In the genomic region with DNA sequence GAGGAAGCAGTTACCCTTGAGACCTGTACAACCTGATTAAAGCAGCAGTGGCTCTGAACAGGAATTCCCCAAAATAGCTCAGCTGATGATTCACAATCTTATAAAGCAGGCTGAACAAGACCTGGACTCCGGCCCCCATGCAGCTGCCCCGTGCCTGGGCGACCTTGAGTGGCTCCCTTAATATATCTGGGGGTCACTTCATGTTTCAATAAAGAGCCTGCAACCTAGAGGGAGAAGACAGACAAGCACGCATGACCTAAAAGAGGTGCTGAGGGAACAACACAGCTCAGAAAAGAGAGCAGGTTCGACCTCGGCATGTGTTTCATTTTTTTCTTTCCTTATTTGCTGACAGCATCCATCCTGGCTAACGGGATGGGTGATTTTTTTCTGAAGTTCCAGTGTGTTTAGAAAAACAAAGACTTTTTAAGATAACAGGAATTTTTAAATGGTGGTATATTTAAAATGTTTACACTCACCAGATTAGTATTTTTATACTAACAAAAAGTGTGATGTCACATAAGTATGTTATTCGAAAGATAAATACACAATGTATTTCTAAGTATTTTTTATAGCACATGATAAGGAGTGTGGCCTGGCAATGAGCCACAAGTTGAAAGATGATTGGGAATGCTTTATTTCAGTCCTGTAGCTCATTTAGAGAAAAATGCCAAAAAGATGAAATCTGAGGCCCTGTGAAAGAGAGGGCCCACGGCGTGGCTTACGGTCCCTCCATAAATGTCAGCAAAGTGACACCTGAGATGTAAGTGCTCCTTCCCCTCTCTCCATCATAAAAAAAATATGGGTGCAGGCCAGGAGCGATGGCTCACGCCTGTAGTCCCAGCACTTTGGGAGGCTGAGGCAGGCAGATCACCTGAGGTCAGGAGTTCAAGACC, we compare ENCODE assay signal across 10 cellular contexts.
DNase-seq lines count a peak whose midpoint lies in the region; ATAC-seq and TF ChIP-seq lines count a peak whose summit lies in the region.
"Had no signal": no experiment of that assay in that cellular context is flagged by ENCODE, and none has a peak within 500 bp of the region (broad histone marks: within the 10 kb centered on the region; RNA-seq: fewer than 3 reads in every experiment).

No MANE protein-coding gene starts in this region.

- no peaks in the 10 kb centered on the region for H3K36me3 ChIP-seq in tibial artery

- no peaks in the 10 kb centered on the region for H3K27me3 ChIP-seq in right cardiac atrium (ENCODE audit: control insufficient read depth, insufficient read depth)
- H3K27me3 ChIP-seq in tibial artery: peaks cover 0 to 3% of the 10 kb centered on the region in 2 donors

- peak; percentile 42 for DNase-seq in DMS53 (lab: John Stamatoyannopoulos, UW)
- DNase-seq in DMS53 treated with DMSO at 0.1 percent for 48 hours (lab: John Stamatoyannopoulos, UW; ENCODE audit: unreplicated experiment): no peak
- DNase-seq in amniotic stem cell (lab: John Stamatoyannopoulos, UW): peak; percentile 47
- DNase-seq in right cardiac atrium: peak in 1 of 3 donors; percentile 51
- peak in 1 of 2 donors; percentile 57 for DNase-seq in tibial artery
- DNase-seq in KG1 (lab: John Stamatoyannopoulos, UW): no peak
- no peak for DNase-seq in DMS 273 (lab: John Stamatoyannopoulos, UW; ENCODE audit: unreplicated experiment)
- DNase-seq in activated CD4-positive, alpha-beta T cell treated with anti-CD3 and anti-CD28 coated beads, Interleukin-2, amount 50 U/mL, for 1 hour: no peak
- DNase-seq: NCI-H1105 treated with DMSO at 0.1 percent for 48 hours had no signal

- intact Hi-C loops in right cardiac atrium (cut with DNase I): no loop called here
- intact Hi-C loops in tibial artery (cut with DNase I; ENCODE audit: low total_unique reads): loop anchor here (10.0 kb wide), 1 partner anchor 200 kb away; no protein-coding TSS in a partner anchor

- ATAC-seq in right cardiac atrium: peak in 1 of 2 donors; percentile 55

- H3K27ac ChIP-seq in right cardiac atrium (ENCODE audit: low read length) (peak overlapping the region; percentile 50), tibial artery (peak overlapping the region; percentile 42 to 59)
- H3K27ac ChIP-seq: 22Rv1 had no signal

- no peaks in the 10 kb centered on the region for H3K4me1 ChIP-seq in right cardiac atrium (ENCODE audit: control insufficient read depth, insufficient read depth, low read length)
- H3K4me1 ChIP-seq in tibial artery: peaks cover 0 to 37% (median 28%) of the 10 kb centered on the region in 4 donors

- WGBS in right cardiac atrium: 38% methylated on average over 13 of the region's 13 CpGs

- no peak for TF ChIP-seq CTCF in tibial artery (IDR thresholded peaks at IDR 0.05)

- no peak overlapping the region for H3K4me3 ChIP-seq in right cardiac atrium (ENCODE audit: low read length)
- no peak overlapping the region for H3K4me3 ChIP-seq in tibial artery

- H3K9me3 ChIP-seq in right cardiac atrium (ENCODE audit: control insufficient read depth, low read length) (no peaks in the 10 kb centered on the region), tibial artery (no peaks in the 10 kb centered on the region)

Comparison
In these comparisons a context has a peak if more than half of its experiments do, and no peak if none do; other contexts are left out.
1. DNase-seq: peak in DMS53 (single experiment) and amniotic stem cell (single experiment); none in DMS53 treated with DMSO at 0.1 percent for 48 hours (single experiment), KG1 (single experiment), DMS 273 (single experiment) and activated CD4-positive, alpha-beta T cell treated with anti-CD3 and anti-CD28 coated beads, Interleukin-2, amount 50 U/mL, for 1 hour (single experiment).